ENCODE assay signal across 35 cellular contexts in genomic region chr3:112995800-112996199, GRCh38. TPM values are rescaled to one million over a fixed set of nuclear protein-coding genes. Genes with fewer than 3 reads are reported as not detected.
"Had no signal": no experiment of that assay in that cellular context is flagged by ENCODE, and none has a peak within 500 bp of the region (broad histone marks: within the 10 kb centered on the region; RNA-seq: fewer than 3 reads in every experiment).

No MANE protein-coding gene starts in this region.

- H3K9me3 ChIP-seq: body of pancreas, breast epithelium had no signal

- H3K27ac ChIP-seq: body of pancreas, breast epithelium, RWPE1, WERI-Rb-1 had no signal

- ATAC-seq: activated CD8-positive, alpha-beta T cell treated with anti-CD3 and anti-CD28 coated beads, Interleukin-2, amount 10 ng/mL, durations not matched to agents 7 days and 5 days; activated T-cell treated with anti-CD3 and anti-CD28 coated beads, Interleukin-2, amount 50 U/mL, for 4 hours; body of pancreas; PC-3 had no signal

- H3K27ac Mint-ChIP-seq: activated CD4-positive, alpha-beta T cell treated with anti-CD3 and anti-CD28 coated beads, Interleukin-2, amount 10 ng/mL, durations not matched to agents 24 days and 14 days; activated CD8-positive, alpha-beta T cell treated with anti-CD3 and anti-CD28 coated beads, Interleukin-2, amount 10 ng/mL, durations not matched to agents 7 days and 5 days; activated naive CD8-positive, alpha-beta T cell treated with anti-CD3 and anti-CD28 coated beads, Interleukin-2, amount 10 ng/mL, durations not matched to agents 7 days and 5 days had no signal

- DNase-seq: activated CD4-positive, alpha-beta T cell treated with anti-CD3 and anti-CD28 coated beads for 1 hour; activated CD4-positive, alpha-beta T cell treated with anti-CD3 and anti-CD28 coated beads, Interleukin-2, amount 10 ng/mL, durations not matched to agents 24 days and 14 days; activated CD4-positive, alpha-beta T cell treated with anti-CD3 and anti-CD28 coated beads, Interleukin-2, amount 50 U/mL, for 48 hours; activated CD4-positive, CD25-positive, alpha-beta regulatory T cell; activated CD8-positive, alpha-beta T cell treated with anti-CD3 and anti-CD28 coated beads, Interleukin-2, amount 10 ng/mL, durations not matched to agents 7 days and 5 days; activated effector memory CD4-positive, alpha-beta T cell treated with Interleukin-2 at 50 U/mL for 16 hours; activated naive CD4-positive, alpha-beta T cell treated with anti-CD3 and anti-CD28 coated beads, Interleukin-2, amount 50 U/mL, for 16 hours; activated naive CD8-positive, alpha-beta T cell treated with anti-CD3 and anti-CD28 coated beads, Interleukin-2, amount 10 ng/mL, durations not matched to agents 7 days and 5 days; activated T-cell treated with anti-CD3 and anti-CD28 coated beads, Interleukin-2, amount 50 U/mL, for 4 hours; body of pancreas; Kasumi-1; KG1; MM.1S; MV-4-11; NCI-H1092 treated with DMSO at 0.1 percent for 48 hours; NCI-H1417; NCI-H146; NCI-H187; NCI-H2029 treated with DMSO at 0.1 percent for 48 hours; NCI-H2107; NCI-H2171; NCI-H510A; NCI-H526; NCI-H748 treated with DMSO at 0.1 percent for 48 hours; NK-92 treated with Interleukin-12 subunit alpha and Interleukin-12 subunit beta, amount 100 ng/mL, for 24 hours; PC-3; Right ventricle myocardium superior; SW 1271; T-helper 1 cell; T1000; WERI-Rb-1 had no signal

- H3K9me3 Mint-ChIP-seq: activated CD4-positive, alpha-beta T cell treated with anti-CD3 and anti-CD28 coated beads, Interleukin-2, amount 10 ng/mL, durations not matched to agents 24 days and 14 days; activated naive CD8-positive, alpha-beta T cell treated with anti-CD3 and anti-CD28 coated beads, Interleukin-2, amount 10 ng/mL, durations not matched to agents 7 days and 5 days; activated T-cell treated with anti-CD3 and anti-CD28 coated beads, Interleukin-2, amount 50 U/mL, for 4 hours had no signal

- H3K4me3 ChIP-seq: body of pancreas, breast epithelium had no signal

- H3K27me3 Mint-ChIP-seq: activated CD4-positive, alpha-beta T cell treated with anti-CD3 and anti-CD28 coated beads, Interleukin-2, amount 10 ng/mL, durations not matched to agents 24 days and 14 days; activated naive CD8-positive, alpha-beta T cell treated with anti-CD3 and anti-CD28 coated beads, Interleukin-2, amount 10 ng/mL, durations not matched to agents 7 days and 5 days had no signal

- H3K27me3 ChIP-seq: body of pancreas, breast epithelium had no signal

- FAIRE-seq: astrocyte, RCC 7860 had no signal

- H3K36me3 ChIP-seq: breast epithelium had no signal

- H3K4me3 Mint-ChIP-seq: activated CD4-positive, alpha-beta T cell treated with anti-CD3 and anti-CD28 coated beads, Interleukin-2, amount 10 ng/mL, durations not matched to agents 24 days and 14 days; activated CD8-positive, alpha-beta T cell treated with anti-CD3 and anti-CD28 coated beads, Interleukin-2, amount 10 ng/mL, durations not matched to agents 7 days and 5 days; activated naive CD8-positive, alpha-beta T cell treated with anti-CD3 and anti-CD28 coated beads, Interleukin-2, amount 10 ng/mL, durations not matched to agents 7 days and 5 days; activated T-cell treated with anti-CD3 and anti-CD28 coated beads, Interleukin-2, amount 50 U/mL, for 4 hours had no signal

RNA-seq across cellular contexts. Expression of gene CD200R1, which starts 20.9 kb away (rescaled TPM):
- total RNA-seq: PC-3 had no signal
